In the genomic region with DNA sequence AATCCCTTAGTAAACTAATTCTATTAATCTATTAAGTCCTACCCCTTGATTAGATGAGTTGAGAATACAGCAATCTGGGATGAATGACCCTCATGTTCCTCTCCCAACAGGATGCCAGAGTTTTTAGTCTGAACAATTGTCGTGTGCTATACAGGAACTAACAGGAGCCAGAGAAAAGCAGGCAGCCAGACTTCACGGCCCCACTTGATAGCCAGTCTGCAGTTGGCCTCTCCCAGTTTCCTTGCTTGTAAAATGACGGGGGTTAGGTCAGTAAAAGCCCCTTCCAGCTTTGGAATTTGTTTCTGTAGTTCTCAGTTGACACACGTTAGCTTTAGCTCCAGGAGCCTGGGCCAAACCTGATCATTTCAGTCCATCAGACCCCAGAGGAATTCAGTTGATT, we compare ENCODE assay signal across 2 cellular contexts.
TF ChIP-seq lines count a peak whose summit lies in the region.

No MANE protein-coding gene starts in this region.

TF ChIP-seq in liver, 16 proteins besides CTCF, POLR2A, EP300 and RAD21:
- TF ChIP-seq, protein P1, sequence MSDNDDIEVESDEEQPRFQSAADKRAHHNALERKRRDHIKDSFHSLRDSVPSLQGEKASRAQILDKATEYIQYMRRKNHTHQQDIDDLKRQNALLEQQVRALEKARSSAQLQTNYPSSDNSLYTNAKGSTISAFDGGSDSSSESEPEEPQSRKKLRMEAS (IDR thresholded peaks at IDR 0.05), result no peak
- no peak for TF ChIP-seq SP1 (IDR thresholded peaks at IDR 0.05)
- peak; percentile 20 for TF ChIP-seq NR2F2 (IDR thresholded peaks at IDR 0.05)
- TF ChIP-seq, protein P2, sequence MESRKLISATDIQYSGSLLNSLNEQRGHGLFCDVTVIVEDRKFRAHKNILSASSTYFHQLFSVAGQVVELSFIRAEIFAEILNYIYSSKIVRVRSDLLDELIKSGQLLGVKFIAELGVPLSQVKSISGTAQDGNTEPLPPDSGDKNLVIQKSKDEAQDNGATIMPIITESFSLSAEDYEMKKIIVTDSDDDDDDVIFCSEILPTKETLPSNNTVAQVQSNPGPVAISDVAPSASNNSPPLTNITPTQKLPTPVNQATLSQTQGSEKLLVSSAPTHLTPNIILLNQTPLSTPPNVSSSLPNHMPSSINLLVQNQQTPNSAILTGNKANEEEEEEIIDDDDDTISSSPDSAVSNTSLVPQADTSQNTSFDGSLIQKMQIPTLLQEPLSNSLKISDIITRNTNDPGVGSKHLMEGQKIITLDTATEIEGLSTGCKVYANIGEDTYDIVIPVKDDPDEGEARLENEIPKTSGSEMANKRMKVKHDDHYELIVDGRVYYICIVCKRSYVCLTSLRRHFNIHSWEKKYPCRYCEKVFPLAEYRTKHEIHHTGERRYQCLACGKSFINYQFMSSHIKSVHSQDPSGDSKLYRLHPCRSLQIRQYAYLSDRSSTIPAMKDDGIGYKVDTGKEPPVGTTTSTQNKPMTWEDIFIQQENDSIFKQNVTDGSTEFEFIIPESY (IDR thresholded peaks at IDR 0.05), result no peak
- TF ChIP-seq, protein P3, sequence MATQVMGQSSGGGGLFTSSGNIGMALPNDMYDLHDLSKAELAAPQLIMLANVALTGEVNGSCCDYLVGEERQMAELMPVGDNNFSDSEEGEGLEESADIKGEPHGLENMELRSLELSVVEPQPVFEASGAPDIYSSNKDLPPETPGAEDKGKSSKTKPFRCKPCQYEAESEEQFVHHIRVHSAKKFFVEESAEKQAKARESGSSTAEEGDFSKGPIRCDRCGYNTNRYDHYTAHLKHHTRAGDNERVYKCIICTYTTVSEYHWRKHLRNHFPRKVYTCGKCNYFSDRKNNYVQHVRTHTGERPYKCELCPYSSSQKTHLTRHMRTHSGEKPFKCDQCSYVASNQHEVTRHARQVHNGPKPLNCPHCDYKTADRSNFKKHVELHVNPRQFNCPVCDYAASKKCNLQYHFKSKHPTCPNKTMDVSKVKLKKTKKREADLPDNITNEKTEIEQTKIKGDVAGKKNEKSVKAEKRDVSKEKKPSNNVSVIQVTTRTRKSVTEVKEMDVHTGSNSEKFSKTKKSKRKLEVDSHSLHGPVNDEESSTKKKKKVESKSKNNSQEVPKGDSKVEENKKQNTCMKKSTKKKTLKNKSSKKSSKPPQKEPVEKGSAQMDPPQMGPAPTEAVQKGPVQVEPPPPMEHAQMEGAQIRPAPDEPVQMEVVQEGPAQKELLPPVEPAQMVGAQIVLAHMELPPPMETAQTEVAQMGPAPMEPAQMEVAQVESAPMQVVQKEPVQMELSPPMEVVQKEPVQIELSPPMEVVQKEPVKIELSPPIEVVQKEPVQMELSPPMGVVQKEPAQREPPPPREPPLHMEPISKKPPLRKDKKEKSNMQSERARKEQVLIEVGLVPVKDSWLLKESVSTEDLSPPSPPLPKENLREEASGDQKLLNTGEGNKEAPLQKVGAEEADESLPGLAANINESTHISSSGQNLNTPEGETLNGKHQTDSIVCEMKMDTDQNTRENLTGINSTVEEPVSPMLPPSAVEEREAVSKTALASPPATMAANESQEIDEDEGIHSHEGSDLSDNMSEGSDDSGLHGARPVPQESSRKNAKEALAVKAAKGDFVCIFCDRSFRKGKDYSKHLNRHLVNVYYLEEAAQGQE (IDR thresholded peaks at IDR 0.05), result no peak

TF ChIP-seq in HepG2, 621 proteins besides CTCF, POLR2A, EP300 and RAD21:
- no peak for TF ChIP-seq NFIC (IDR thresholded peaks at IDR 0.05; ENCODE audit: low read length)
- TF ChIP-seq, protein P4, sequence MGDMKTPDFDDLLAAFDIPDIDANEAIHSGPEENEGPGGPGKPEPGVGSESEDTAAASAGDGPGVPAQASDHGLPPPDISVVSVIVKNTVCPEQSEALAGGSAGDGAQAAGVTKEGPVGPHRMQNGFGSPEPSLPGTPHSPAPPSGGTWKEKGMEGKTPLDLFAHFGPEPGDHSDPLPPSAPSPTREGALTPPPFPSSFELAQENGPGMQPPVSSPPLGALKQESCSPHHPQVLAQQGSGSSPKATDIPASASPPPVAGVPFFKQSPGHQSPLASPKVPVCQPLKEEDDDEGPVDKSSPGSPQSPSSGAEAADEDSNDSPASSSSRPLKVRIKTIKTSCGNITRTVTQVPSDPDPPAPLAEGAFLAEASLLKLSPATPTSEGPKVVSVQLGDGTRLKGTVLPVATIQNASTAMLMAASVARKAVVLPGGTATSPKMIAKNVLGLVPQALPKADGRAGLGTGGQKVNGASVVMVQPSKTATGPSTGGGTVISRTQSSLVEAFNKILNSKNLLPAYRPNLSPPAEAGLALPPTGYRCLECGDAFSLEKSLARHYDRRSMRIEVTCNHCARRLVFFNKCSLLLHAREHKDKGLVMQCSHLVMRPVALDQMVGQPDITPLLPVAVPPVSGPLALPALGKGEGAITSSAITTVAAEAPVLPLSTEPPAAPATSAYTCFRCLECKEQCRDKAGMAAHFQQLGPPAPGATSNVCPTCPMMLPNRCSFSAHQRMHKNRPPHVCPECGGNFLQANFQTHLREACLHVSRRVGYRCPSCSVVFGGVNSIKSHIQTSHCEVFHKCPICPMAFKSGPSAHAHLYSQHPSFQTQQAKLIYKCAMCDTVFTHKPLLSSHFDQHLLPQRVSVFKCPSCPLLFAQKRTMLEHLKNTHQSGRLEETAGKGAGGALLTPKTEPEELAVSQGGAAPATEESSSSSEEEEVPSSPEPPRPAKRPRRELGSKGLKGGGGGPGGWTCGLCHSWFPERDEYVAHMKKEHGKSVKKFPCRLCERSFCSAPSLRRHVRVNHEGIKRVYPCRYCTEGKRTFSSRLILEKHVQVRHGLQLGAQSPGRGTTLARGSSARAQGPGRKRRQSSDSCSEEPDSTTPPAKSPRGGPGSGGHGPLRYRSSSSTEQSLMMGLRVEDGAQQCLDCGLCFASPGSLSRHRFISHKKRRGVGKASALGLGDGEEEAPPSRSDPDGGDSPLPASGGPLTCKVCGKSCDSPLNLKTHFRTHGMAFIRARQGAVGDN (CRISPR knock-in tag; IDR thresholded peaks at IDR 0.05), result no peak
